Comparison of ENCODE assay signal across 1 cellular context in the genomic region with DNA sequence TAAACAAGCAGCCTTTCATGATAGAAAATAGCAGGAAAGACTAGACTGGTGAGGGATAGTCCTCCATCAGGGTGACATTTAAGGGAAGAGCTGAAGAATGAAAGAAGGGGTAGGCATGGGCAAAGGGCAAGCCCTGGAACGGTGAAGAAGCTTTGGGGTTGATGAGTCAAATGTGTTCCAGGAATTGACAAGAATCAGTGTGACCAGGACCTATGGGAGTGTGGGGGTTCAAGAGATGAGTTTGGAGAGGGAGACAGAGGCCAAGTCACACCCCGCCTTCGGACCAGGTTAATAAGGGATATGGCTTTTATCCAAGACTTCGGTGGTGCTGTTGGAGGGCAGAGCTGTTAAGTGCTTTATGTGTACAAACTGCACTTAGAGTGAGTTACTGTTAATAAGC.
TF ChIP-seq lines count a peak whose summit lies in the region.

No MANE protein-coding gene starts in this region.

TF ChIP-seq in K562, 482 proteins besides CTCF, POLR2A, EP300 and RAD21:
- TF ChIP-seq ARID1B (IDR thresholded peaks at IDR 0.05) (peak; percentile 27; the same call in 1 of the 2 replicates), RBM14 (IDR thresholded peaks at IDR 0.05; ENCODE audit: borderline replicate concordance, insufficient read depth, low read depth, low read length) (no peak), STAT5A (IDR thresholded peaks at IDR 0.05; ENCODE audit: borderline replicate concordance, low read length) (peak; percentile 41; the same call in 1 of the 2 replicates), SIN3A (IDR thresholded peaks at IDR 0.05; ENCODE audit: borderline replicate concordance in 2 of 2, control insufficient read depth in 1 of 2, low read depth in 2 of 2, low read length in 2 of 2) (0 out of 4 replicates have a peak, but pooled peaks of 1 of the 2 experiments have one; percentile 17), FOSL1 (tag; conservative IDR thresholded peaks at IDR 0.05) (peak; percentile 43), MAFG (tag; conservative IDR thresholded peaks at IDR 0.05) (no peak), HMGN3 (IDR thresholded peaks at IDR 0.05; ENCODE audit: borderline replicate concordance, extremely low read depth, insufficient read length, low read depth, low read length) (no peak), ETS2 (tag; IDR thresholded peaks at IDR 0.05; ENCODE audit: borderline replicate concordance, poor library complexity, severe bottlenecking) (no peak), GATAD2A (IDR thresholded peaks at IDR 0.05) (no peak), CHD1 (IDR thresholded peaks at IDR 0.05; ENCODE audit: low read length) (no peak), SMARCE1 (IDR thresholded peaks at IDR 0.05) (no peak), MECOM (CRISPR knock-in tag; IDR thresholded peaks at IDR 0.05) (no peak), ZNF12 (CRISPR knock-in tag; IDR thresholded peaks at IDR 0.05) (0 out of 2 replicates have a peak, but pooled peaks have one; percentile 0), KDM2B (CRISPR knock-in tag; IDR thresholded peaks at IDR 0.05) (no peak), NFIC (IDR thresholded peaks at IDR 0.05) (0 out of 2 replicates have a peak, but pooled peaks have one; percentile 20)
- TF ChIP-seq, protein P1, sequence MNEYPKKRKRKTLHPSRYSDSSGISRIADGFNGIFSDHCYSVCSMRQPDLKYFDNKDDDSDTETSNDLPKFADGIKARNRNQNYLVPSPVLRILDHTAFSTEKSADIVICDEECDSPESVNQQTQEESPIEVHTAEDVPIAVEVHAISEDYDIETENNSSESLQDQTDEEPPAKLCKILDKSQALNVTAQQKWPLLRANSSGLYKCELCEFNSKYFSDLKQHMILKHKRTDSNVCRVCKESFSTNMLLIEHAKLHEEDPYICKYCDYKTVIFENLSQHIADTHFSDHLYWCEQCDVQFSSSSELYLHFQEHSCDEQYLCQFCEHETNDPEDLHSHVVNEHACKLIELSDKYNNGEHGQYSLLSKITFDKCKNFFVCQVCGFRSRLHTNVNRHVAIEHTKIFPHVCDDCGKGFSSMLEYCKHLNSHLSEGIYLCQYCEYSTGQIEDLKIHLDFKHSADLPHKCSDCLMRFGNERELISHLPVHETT (CRISPR knock-in tag; conservative IDR thresholded peaks at IDR 0.05 in 1 of 2, IDR thresholded peaks at IDR 0.05 in 1 of 2) = no peak
- TF ChIP-seq, protein P2, sequence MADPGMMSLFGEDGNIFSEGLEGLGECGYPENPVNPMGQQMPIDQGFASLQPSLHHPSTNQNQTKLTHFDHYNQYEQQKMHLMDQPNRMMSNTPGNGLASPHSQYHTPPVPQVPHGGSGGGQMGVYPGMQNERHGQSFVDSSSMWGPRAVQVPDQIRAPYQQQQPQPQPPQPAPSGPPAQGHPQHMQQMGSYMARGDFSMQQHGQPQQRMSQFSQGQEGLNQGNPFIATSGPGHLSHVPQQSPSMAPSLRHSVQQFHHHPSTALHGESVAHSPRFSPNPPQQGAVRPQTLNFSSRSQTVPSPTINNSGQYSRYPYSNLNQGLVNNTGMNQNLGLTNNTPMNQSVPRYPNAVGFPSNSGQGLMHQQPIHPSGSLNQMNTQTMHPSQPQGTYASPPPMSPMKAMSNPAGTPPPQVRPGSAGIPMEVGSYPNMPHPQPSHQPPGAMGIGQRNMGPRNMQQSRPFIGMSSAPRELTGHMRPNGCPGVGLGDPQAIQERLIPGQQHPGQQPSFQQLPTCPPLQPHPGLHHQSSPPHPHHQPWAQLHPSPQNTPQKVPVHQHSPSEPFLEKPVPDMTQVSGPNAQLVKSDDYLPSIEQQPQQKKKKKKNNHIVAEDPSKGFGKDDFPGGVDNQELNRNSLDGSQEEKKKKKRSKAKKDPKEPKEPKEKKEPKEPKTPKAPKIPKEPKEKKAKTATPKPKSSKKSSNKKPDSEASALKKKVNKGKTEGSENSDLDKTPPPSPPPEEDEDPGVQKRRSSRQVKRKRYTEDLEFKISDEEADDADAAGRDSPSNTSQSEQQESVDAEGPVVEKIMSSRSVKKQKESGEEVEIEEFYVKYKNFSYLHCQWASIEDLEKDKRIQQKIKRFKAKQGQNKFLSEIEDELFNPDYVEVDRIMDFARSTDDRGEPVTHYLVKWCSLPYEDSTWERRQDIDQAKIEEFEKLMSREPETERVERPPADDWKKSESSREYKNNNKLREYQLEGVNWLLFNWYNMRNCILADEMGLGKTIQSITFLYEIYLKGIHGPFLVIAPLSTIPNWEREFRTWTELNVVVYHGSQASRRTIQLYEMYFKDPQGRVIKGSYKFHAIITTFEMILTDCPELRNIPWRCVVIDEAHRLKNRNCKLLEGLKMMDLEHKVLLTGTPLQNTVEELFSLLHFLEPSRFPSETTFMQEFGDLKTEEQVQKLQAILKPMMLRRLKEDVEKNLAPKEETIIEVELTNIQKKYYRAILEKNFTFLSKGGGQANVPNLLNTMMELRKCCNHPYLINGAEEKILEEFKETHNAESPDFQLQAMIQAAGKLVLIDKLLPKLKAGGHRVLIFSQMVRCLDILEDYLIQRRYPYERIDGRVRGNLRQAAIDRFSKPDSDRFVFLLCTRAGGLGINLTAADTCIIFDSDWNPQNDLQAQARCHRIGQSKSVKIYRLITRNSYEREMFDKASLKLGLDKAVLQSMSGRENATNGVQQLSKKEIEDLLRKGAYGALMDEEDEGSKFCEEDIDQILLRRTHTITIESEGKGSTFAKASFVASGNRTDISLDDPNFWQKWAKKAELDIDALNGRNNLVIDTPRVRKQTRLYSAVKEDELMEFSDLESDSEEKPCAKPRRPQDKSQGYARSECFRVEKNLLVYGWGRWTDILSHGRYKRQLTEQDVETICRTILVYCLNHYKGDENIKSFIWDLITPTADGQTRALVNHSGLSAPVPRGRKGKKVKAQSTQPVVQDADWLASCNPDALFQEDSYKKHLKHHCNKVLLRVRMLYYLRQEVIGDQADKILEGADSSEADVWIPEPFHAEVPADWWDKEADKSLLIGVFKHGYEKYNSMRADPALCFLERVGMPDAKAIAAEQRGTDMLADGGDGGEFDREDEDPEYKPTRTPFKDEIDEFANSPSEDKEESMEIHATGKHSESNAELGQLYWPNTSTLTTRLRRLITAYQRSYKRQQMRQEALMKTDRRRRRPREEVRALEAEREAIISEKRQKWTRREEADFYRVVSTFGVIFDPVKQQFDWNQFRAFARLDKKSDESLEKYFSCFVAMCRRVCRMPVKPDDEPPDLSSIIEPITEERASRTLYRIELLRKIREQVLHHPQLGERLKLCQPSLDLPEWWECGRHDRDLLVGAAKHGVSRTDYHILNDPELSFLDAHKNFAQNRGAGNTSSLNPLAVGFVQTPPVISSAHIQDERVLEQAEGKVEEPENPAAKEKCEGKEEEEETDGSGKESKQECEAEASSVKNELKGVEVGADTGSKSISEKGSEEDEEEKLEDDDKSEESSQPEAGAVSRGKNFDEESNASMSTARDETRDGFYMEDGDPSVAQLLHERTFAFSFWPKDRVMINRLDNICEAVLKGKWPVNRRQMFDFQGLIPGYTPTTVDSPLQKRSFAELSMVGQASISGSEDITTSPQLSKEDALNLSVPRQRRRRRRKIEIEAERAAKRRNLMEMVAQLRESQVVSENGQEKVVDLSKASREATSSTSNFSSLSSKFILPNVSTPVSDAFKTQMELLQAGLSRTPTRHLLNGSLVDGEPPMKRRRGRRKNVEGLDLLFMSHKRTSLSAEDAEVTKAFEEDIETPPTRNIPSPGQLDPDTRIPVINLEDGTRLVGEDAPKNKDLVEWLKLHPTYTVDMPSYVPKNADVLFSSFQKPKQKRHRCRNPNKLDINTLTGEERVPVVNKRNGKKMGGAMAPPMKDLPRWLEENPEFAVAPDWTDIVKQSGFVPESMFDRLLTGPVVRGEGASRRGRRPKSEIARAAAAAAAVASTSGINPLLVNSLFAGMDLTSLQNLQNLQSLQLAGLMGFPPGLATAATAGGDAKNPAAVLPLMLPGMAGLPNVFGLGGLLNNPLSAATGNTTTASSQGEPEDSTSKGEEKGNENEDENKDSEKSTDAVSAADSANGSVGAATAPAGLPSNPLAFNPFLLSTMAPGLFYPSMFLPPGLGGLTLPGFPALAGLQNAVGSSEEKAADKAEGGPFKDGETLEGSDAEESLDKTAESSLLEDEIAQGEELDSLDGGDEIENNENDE (IDR thresholded peaks at IDR 0.05; ENCODE audit: low read depth, low read length) = no peak
- TF ChIP-seq, protein P3, sequence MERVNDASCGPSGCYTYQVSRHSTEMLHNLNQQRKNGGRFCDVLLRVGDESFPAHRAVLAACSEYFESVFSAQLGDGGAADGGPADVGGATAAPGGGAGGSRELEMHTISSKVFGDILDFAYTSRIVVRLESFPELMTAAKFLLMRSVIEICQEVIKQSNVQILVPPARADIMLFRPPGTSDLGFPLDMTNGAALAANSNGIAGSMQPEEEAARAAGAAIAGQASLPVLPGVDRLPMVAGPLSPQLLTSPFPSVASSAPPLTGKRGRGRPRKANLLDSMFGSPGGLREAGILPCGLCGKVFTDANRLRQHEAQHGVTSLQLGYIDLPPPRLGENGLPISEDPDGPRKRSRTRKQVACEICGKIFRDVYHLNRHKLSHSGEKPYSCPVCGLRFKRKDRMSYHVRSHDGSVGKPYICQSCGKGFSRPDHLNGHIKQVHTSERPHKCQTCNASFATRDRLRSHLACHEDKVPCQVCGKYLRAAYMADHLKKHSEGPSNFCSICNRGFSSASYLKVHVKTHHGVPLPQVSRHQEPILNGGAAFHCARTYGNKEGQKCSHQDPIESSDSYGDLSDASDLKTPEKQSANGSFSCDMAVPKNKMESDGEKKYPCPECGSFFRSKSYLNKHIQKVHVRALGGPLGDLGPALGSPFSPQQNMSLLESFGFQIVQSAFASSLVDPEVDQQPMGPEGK (CRISPR knock-in tag; IDR thresholded peaks at IDR 0.05; ENCODE audit: borderline replicate concordance) = no peak
- TF ChIP-seq, protein P4, sequence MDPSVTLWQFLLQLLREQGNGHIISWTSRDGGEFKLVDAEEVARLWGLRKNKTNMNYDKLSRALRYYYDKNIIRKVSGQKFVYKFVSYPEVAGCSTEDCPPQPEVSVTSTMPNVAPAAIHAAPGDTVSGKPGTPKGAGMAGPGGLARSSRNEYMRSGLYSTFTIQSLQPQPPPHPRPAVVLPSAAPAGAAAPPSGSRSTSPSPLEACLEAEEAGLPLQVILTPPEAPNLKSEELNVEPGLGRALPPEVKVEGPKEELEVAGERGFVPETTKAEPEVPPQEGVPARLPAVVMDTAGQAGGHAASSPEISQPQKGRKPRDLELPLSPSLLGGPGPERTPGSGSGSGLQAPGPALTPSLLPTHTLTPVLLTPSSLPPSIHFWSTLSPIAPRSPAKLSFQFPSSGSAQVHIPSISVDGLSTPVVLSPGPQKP (CRISPR knock-in tag; IDR thresholded peaks at IDR 0.05) = no peak
- TF ChIP-seq, protein P5, sequence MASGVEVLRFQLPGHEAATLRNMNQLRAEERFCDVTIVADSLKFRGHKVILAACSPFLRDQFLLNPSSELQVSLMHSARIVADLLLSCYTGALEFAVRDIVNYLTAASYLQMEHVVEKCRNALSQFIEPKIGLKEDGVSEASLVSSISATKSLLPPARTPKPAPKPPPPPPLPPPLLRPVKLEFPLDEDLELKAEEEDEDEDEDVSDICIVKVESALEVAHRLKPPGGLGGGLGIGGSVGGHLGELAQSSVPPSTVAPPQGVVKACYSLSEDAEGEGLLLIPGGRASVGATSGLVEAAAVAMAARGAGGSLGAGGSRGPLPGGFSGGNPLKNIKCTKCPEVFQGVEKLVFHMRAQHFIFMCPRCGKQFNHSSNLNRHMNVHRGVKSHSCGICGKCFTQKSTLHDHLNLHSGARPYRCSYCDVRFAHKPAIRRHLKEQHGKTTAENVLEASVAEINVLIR (CRISPR knock-in tag; IDR thresholded peaks at IDR 0.05) = no peak
TF ChIP-seq in K562: peak in this region for 6.
